Comparison of ENCODE assay signal across 9 cellular contexts in genomic region chr22:37627545-37627944, GRCh38. TPM values are rescaled to one million over a fixed set of nuclear protein-coding genes. Genes with fewer than 3 reads are reported as not detected.
DNase-seq lines count a peak whose midpoint lies in the region; ATAC-seq and TF ChIP-seq lines count a peak whose summit lies in the region.
"Had no signal": no experiment of that assay in that cellular context is flagged by ENCODE, and none has a peak within 500 bp of the region (broad histone marks: within the 10 kb centered on the region; RNA-seq: fewer than 3 reads in every experiment).

No MANE protein-coding gene starts in this region.

- H3K4me1 ChIP-seq in heart left ventricle (peaks cover 0 to 58% (median 28%) of the 10 kb centered on the region in 12 donors), right cardiac atrium (ENCODE audit: control insufficient read depth, insufficient read depth, low read length) (no peaks in the 10 kb centered on the region), lower lobe of right lung (peaks cover 45% of the 10 kb centered on the region), upper lobe of left lung (peaks cover 30 to 47% (median 38%) of the 10 kb centered on the region in 4 donors)

- peaks cover 38% of the 10 kb centered on the region for H3K36me3 Mint-ChIP-seq in activated T-helper 17 cell treated with anti-CD3 and anti-CD28 coated beads, Interleukin-2, amount 50 U/mL, for 72 hours (ENCODE audit: low read depth)

- WGBS in heart left ventricle, 4 donors, result 65 to 86% (median 74%) methylated on average over 4 to 6 of the region's 6 CpGs
- WGBS in right cardiac atrium, result 69% methylated on average over 6 of the region's 6 CpGs
- 42 to 90% methylated on average over 3 to 6 of the region's 6 CpGs for WGBS in upper lobe of left lung, 2 donors

- no peak for TF ChIP-seq EP300 in upper lobe of left lung (IDR thresholded peaks at IDR 0.05)

- TF ChIP-seq CTCF in heart left ventricle (IDR thresholded peaks at IDR 0.05), result no peak
- TF ChIP-seq CTCF in lower lobe of right lung (IDR thresholded peaks at IDR 0.05), result no peak
- TF ChIP-seq CTCF in upper lobe of left lung (IDR thresholded peaks at IDR 0.05), result no peak

- H3K9me3 ChIP-seq in heart left ventricle (no peaks in the 10 kb centered on the region), right cardiac atrium (ENCODE audit: control insufficient read depth, low read length) (no peaks in the 10 kb centered on the region), lower lobe of right lung (no peaks in the 10 kb centered on the region), upper lobe of left lung (no peaks in the 10 kb centered on the region)

- H3K27ac ChIP-seq in heart left ventricle (peak overlapping the region in 8 of 12 donors; percentile 56 to 90 (median 67)), right cardiac atrium (ENCODE audit: low read length) (no peak overlapping the region), lower lobe of right lung (peak overlapping the region; percentile 56), upper lobe of left lung (peak overlapping the region; percentile 8 to 78 (median 46))

- H3K4me3 Mint-ChIP-seq in activated T-helper 17 cell treated with anti-CD3 and anti-CD28 coated beads, Interleukin-2, amount 50 U/mL, for 72 hours, result peak overlapping the region; percentile 67

- H3K4me3 ChIP-seq in heart left ventricle (peak overlapping the region in 1 of 12 donors; percentile 15), right cardiac atrium (ENCODE audit: low read length) (no peak overlapping the region), lower lobe of right lung (no peak overlapping the region), upper lobe of left lung (no peak overlapping the region)

- H3K36me3 ChIP-seq in heart left ventricle, result peaks cover 0 to 74% (median 25%) of the 10 kb centered on the region in 9 donors
- peaks cover 68% of the 10 kb centered on the region for H3K36me3 ChIP-seq in lower lobe of right lung
- H3K36me3 ChIP-seq in upper lobe of left lung, result peaks cover 7 to 79% (median 48%) of the 10 kb centered on the region in 4 donors

- no peaks in the 10 kb centered on the region for H3K9me3 Mint-ChIP-seq in activated T-helper 17 cell treated with anti-CD3 and anti-CD28 coated beads, Interleukin-2, amount 50 U/mL, for 72 hours

- DNase-seq in heart left ventricle (peak in 2 of 5 donors; percentile 50 to 75), right cardiac atrium (no peak), lower lobe of right lung (no peak), upper lobe of left lung (peak in 1 of 2 donors; percentile 60), NCI-H774 (lab: John Stamatoyannopoulos, UW) (no peak), NCI-H2081 (lab: John Stamatoyannopoulos, UW) (no peak)

- H3K27ac Mint-ChIP-seq in activated T-helper 17 cell treated with anti-CD3 and anti-CD28 coated beads, Interleukin-2, amount 50 U/mL, for 72 hours, result peak overlapping the region; percentile 91

- no peaks in the 10 kb centered on the region for H3K27me3 Mint-ChIP-seq in activated T-helper 17 cell treated with anti-CD3 and anti-CD28 coated beads, Interleukin-2, amount 50 U/mL, for 72 hours

- H3K27me3 ChIP-seq in heart left ventricle (no peaks in the 10 kb centered on the region), right cardiac atrium (ENCODE audit: control insufficient read depth, insufficient read depth) (no peaks in the 10 kb centered on the region), lower lobe of right lung (ENCODE audit: low read depth) (no peaks in the 10 kb centered on the region), upper lobe of left lung (no peaks in the 10 kb centered on the region)

- peak in 1 of 4 donors; percentile 1 for ATAC-seq in heart left ventricle
- no peak for ATAC-seq in right cardiac atrium
- peak; percentile 62 for ATAC-seq in activated T-helper 17 cell treated with anti-CD3 and anti-CD28 coated beads, Interleukin-2, amount 50 U/mL, for 72 hours (replicated peaks)
- ATAC-seq in lower lobe of right lung, result peak in 1 of 2 donors; percentile 1
- peak in 1 of 2 donors; percentile 1 for ATAC-seq in upper lobe of left lung (ENCODE audit: low FRiP score in 2 of 2)
- no peak for ATAC-seq in HG02938 (IDR thresholded peaks at IDR 0.05; ENCODE audit: unreplicated experiment)
- ATAC-seq: Panc1 had no signal

- intact Hi-C loops in heart left ventricle (cut with DNase I), result loop anchor here in 1 of 10 donors (5.0 kb wide), 1 partner anchor 50 kb away; the partner anchor contains the start of gene LGALS1
- intact Hi-C loops in right cardiac atrium (cut with DNase I), result loop anchor here in 2 of 4 donors (2.0 to 10.0 kb wide), 2 partner anchors 57 to 167 kb away; partner anchors contain the start of gene NOL12 (in 1 of the 2)
- intact Hi-C loops in lower lobe of right lung (cut with DNase I), result no loop called here

- TF ChIP-seq POLR2A in heart left ventricle (IDR thresholded peaks at IDR 0.05), result no peak
- no peak for TF ChIP-seq POLR2A in upper lobe of left lung (IDR thresholded peaks at IDR 0.05)

- H3K4me1 Mint-ChIP-seq in activated T-helper 17 cell treated with anti-CD3 and anti-CD28 coated beads, Interleukin-2, amount 50 U/mL, for 72 hours, result peaks cover 21% of the 10 kb centered on the region

RNA-seq across cellular contexts. Expression of gene SH3BP1, which starts 11.9 kb away (rescaled TPM):
- total RNA-seq in heart left ventricle, result 10 to 100 TPM in 1 of 9 donors, 1 to 10 TPM in 6, under 1 TPM in 2; 0.44 to 19.7 (median 2.0) TPM
- polyA plus RNA-seq in heart left ventricle, result 1 to 10 TPM in 1 of 2 donors, under 1 TPM in 1; 1.00 to 2.2 TPM
- total RNA-seq in right cardiac atrium, result 1 to 10 TPM; 1.9 to 4.8 (median 3.1) TPM
- 1.4 TPM for polyA plus RNA-seq in right cardiac atrium
- 100 to 1,000 TPM; 118 to 132 TPM for total RNA-seq in activated T-helper 17 cell treated with anti-CD3 and anti-CD28 coated beads, Interleukin-2, amount 50 U/mL, for 72 hours
- total RNA-seq in lower lobe of right lung, result 34.8 TPM
- total RNA-seq in upper lobe of left lung, result 10 to 100 TPM; 11.4 to 58.7 (median 31.1) TPM

RNA-seq across cellular contexts. Expression of gene GGA1, which starts 18.9 kb away (rescaled TPM):
- total RNA-seq in heart left ventricle (10 to 100 TPM; 22.7 to 45.7 (median 27.4) TPM), right cardiac atrium (10 to 100 TPM; 23.3 to 29.0 (median 26.0) TPM), lower lobe of right lung (64.8 TPM), upper lobe of left lung (100 to 1,000 TPM in 2 of 6 donors, 10 to 100 TPM in 4; 52.4 to 226 (median 68.3) TPM)
- polyA plus RNA-seq in heart left ventricle (10 to 100 TPM; 27.4 to 39.4 TPM), right cardiac atrium (27.2 TPM)
- total RNA-seq in activated T-helper 17 cell treated with anti-CD3 and anti-CD28 coated beads, Interleukin-2, amount 50 U/mL, for 72 hours, result 10 to 100 TPM; 69.3 to 79.8 TPM

RNA-seq across cellular contexts. Expression of gene PDXP, which starts 31.0 kb away (rescaled TPM):
- total RNA-seq in heart left ventricle, result 10 to 100 TPM; 15.2 to 33.1 (median 25.9) TPM
- 10 to 100 TPM; 12.8 to 36.4 TPM for polyA plus RNA-seq in heart left ventricle
- 10 to 100 TPM; 18.6 to 21.7 (median 20.4) TPM for total RNA-seq in right cardiac atrium
- polyA plus RNA-seq in right cardiac atrium, result 21.0 TPM
- total RNA-seq in activated T-helper 17 cell treated with anti-CD3 and anti-CD28 coated beads, Interleukin-2, amount 50 U/mL, for 72 hours, result 10 to 100 TPM; 38.0 to 43.2 TPM
- 3.9 TPM for total RNA-seq in lower lobe of right lung
- 10 to 100 TPM in 1 of 6 donors, 1 to 10 TPM in 5; 2.1 to 11.1 (median 8.7) TPM for total RNA-seq in upper lobe of left lung

RNA-seq across cellular contexts. Expression of gene LGALS2, which starts 47.7 kb away (rescaled TPM):
- total RNA-seq in heart left ventricle (10 to 100 TPM in 1 of 9 donors, 1 to 10 TPM in 1, not detected in 7; 5.3 to 10.3 TPM), right cardiac atrium (under 1 TPM in 1 of 4 donors, not detected in 3; 0.44 TPM), lower lobe of right lung (1.9 TPM), upper lobe of left lung (1 to 10 TPM in 3 of 6 donors, not detected in 3; 1.4 to 4.2 (median 2.0) TPM)
- polyA plus RNA-seq in heart left ventricle (under 1 TPM in 1 of 2 donors, not detected in 1; 0.17 TPM), right cardiac atrium (not detected)
- not detected for total RNA-seq in activated T-helper 17 cell treated with anti-CD3 and anti-CD28 coated beads, Interleukin-2, amount 50 U/mL, for 72 hours

RNA-seq across cellular contexts. Expression of gene LGALS1, which starts 47.9 kb away (rescaled TPM):
- total RNA-seq in heart left ventricle, result 1,000 to 10,000 TPM in 3 of 9 donors, 100 to 1,000 TPM in 6; 722 to 2,034 (median 903) TPM
- 1,000 to 10,000 TPM; 1,230 to 2,204 TPM for polyA plus RNA-seq in heart left ventricle
- 100 to 1,000 TPM; 438 to 693 (median 551) TPM for total RNA-seq in right cardiac atrium
- 1,338 TPM for polyA plus RNA-seq in right cardiac atrium
- 1,000 to 10,000 TPM; 1,410 to 2,076 TPM for total RNA-seq in activated T-helper 17 cell treated with anti-CD3 and anti-CD28 coated beads, Interleukin-2, amount 50 U/mL, for 72 hours
- 425 TPM for total RNA-seq in lower lobe of right lung
- 100 to 1,000 TPM; 125 to 750 (median 400) TPM for total RNA-seq in upper lobe of left lung
